In genomic region chr22:46612904-46613605, GRCh38 we compare ENCODE assay signal across 10 cellular contexts. TPM values are rescaled to one million over a fixed set of nuclear protein-coding genes. Genes with fewer than 3 reads are reported as not detected.
DNase-seq lines count a peak whose midpoint lies in the region; ATAC-seq, FAIRE-seq and TF ChIP-seq lines count a peak whose summit lies in the region.
"Had no signal": no experiment of that assay in that cellular context is flagged by ENCODE, and none has a peak within 500 bp of the region (broad histone marks: within the 10 kb centered on the region; RNA-seq: fewer than 3 reads in every experiment).

No MANE protein-coding gene starts in this region.

- peaks cover 26% of the 10 kb centered on the region for H3K4me1 Mint-ChIP-seq in activated naive CD8-positive, alpha-beta T cell (ENCODE audit: low read depth)
- H3K4me1 Mint-ChIP-seq in naive thymus-derived CD4-positive, alpha-beta T cell = peaks cover 22 to 35% (median 28%) of the 10 kb centered on the region in 7 donors

- H3K9me3 Mint-ChIP-seq in activated naive CD8-positive, alpha-beta T cell (ENCODE audit: low read depth) = no peaks in the 10 kb centered on the region
- H3K9me3 Mint-ChIP-seq in naive thymus-derived CD4-positive, alpha-beta T cell = no peaks in the 10 kb centered on the region

- H3K36me3 ChIP-seq in naive thymus-derived CD4-positive, alpha-beta T cell (ENCODE audit: control insufficient read depth in 2 of 3, insufficient read depth in 3 of 3, low read length in 3 of 3) = no peaks in the 10 kb centered on the region
- H3K36me3 ChIP-seq in aorta (ENCODE audit: control insufficient read depth in 1 of 2, insufficient read depth in 2 of 2, low read length in 1 of 2) = no peaks in the 10 kb centered on the region

- no peaks in the 10 kb centered on the region for H3K36me3 Mint-ChIP-seq in activated naive CD8-positive, alpha-beta T cell
- peaks cover 0 to 3% (median 0%) of the 10 kb centered on the region in 5 donors for H3K36me3 Mint-ChIP-seq in naive thymus-derived CD4-positive, alpha-beta T cell

- POLR2A ChIA-PET in naive thymus-derived CD4-positive, alpha-beta T cell (lab: Charles Lee) = interaction anchor here (1.0 kb wide), 1 partner anchor 149 kb away, joined by 3 read pairs; the partner anchor contains the start of gene TBC1D22A

- intact Hi-C loops in naive thymus-derived CD4-positive, alpha-beta T cell (cut with micrococcal nuclease) = loop anchor here in 1 of 2 donors (1.0 to 2.0 kb wide), 2 partner anchors 20 to 125 kb away; partner anchors contain the start of gene CERK
- intact Hi-C loops in aorta (cut with DNase I) = no loop called here

- no peaks in the 10 kb centered on the region for H3K27me3 Mint-ChIP-seq in activated naive CD8-positive, alpha-beta T cell
- H3K27me3 Mint-ChIP-seq in naive thymus-derived CD4-positive, alpha-beta T cell = no peaks in the 10 kb centered on the region

- FAIRE-seq in D721Med (lab: Jason Lieb, UNC) = no peak
- FAIRE-seq: islet of Langerhans had no signal

- peaks cover 23 to 24% of the 10 kb centered on the region in 2 donors for H3K4me1 ChIP-seq in naive thymus-derived CD4-positive, alpha-beta T cell (ENCODE audit: control insufficient read depth in 2 of 2, insufficient read depth in 2 of 2, low read length in 2 of 2)
- no peaks in the 10 kb centered on the region for H3K4me1 ChIP-seq in aorta (ENCODE audit: control insufficient read depth in 1 of 2, insufficient read depth in 2 of 2, low read length in 2 of 2)

- no peak for TF ChIP-seq CTCF in D721Med (IDR thresholded peaks at IDR 0.05; ENCODE audit: insufficient read depth, missing control alignments)

- peak; percentile 56 for ATAC-seq in naive thymus-derived CD4-positive, alpha-beta T cell
- ATAC-seq in aorta (ENCODE audit: low FRiP score) (peak; percentile 41), HG02588 (IDR thresholded peaks at IDR 0.05; ENCODE audit: unreplicated experiment) (no peak), HG02798 (IDR thresholded peaks at IDR 0.05; ENCODE audit: poor library complexity, unreplicated experiment) (no peak)

- peak overlapping the region; percentile 71 for H3K4me3 ChIP-seq in naive thymus-derived CD4-positive, alpha-beta T cell (ENCODE audit: low read length)
- H3K4me3 ChIP-seq in aorta (ENCODE audit: low read length in 2 of 2) = no peak overlapping the region

- H3K4me3 Mint-ChIP-seq in activated naive CD8-positive, alpha-beta T cell = peak overlapping the region; percentile 89
- peak overlapping the region; percentile 88 to 96 (median 92) for H3K4me3 Mint-ChIP-seq in naive thymus-derived CD4-positive, alpha-beta T cell

- WGBS in aorta, 2 donors = 81 to 82% methylated on average over 23 of the region's 23 CpGs

- DNase-seq in activated gamma-delta T cell treated with Interleukin-2 at 50 U/mL for 16 hours = peak; percentile 43
- DNase-seq in activated gamma-delta T cell (lab: John Stamatoyannopoulos, UW) = no peak
- DNase-seq in naive thymus-derived CD4-positive, alpha-beta T cell = peak in 8 of 9 donors; percentile 17 to 44 (median 34)
- DNase-seq in aorta = peak in 1 of 2 donors; percentile 58
- DNase-seq in D721Med (ENCODE audit: insufficient read length, low spot score) = no peak
- DNase-seq: NCI-H446 treated with DMSO at 0.1 percent for 48 hours had no signal

- H3K27ac ChIP-seq in naive thymus-derived CD4-positive, alpha-beta T cell (ENCODE audit: low read depth, low read length) = no peak overlapping the region
- H3K27ac ChIP-seq in aorta (ENCODE audit: low read depth in 1 of 2, low read length in 2 of 2) = no peak overlapping the region

- H3K27me3 ChIP-seq in naive thymus-derived CD4-positive, alpha-beta T cell (ENCODE audit: control insufficient read depth in 2 of 2, insufficient read depth in 2 of 2, low read length in 2 of 2) = no peaks in the 10 kb centered on the region
- no peaks in the 10 kb centered on the region for H3K27me3 ChIP-seq in aorta (ENCODE audit: control insufficient read depth in 1 of 2, insufficient read depth in 2 of 2, low read length in 1 of 2)

- peak overlapping the region; percentile 79 for H3K27ac Mint-ChIP-seq in activated naive CD8-positive, alpha-beta T cell
- peak overlapping the region; percentile 36 to 90 (median 81) for H3K27ac Mint-ChIP-seq in naive thymus-derived CD4-positive, alpha-beta T cell

- no peaks in the 10 kb centered on the region for H3K9me3 ChIP-seq in naive thymus-derived CD4-positive, alpha-beta T cell (ENCODE audit: control insufficient read depth in 2 of 3, low read length in 3 of 3)
- no peaks in the 10 kb centered on the region for H3K9me3 ChIP-seq in aorta (ENCODE audit: control insufficient read depth, low read length)

- CTCF ChIA-PET in naive thymus-derived CD4-positive, alpha-beta T cell (lab: Charles Lee) = interaction anchor here (0.8 to 1.3 kb wide), 3 partner anchors 14 to 190 kb away, joined by 3 to 4 read pairs (median 3); no protein-coding TSS in a partner anchor

RNA-seq across cellular contexts. Expression of gene GRAMD4, which starts 7.1 kb away (rescaled TPM):
- 10 to 100 TPM; 13.9 to 48.5 (median 15.6) TPM for total RNA-seq in naive thymus-derived CD4-positive, alpha-beta T cell
- polyA plus RNA-seq in naive thymus-derived CD4-positive, alpha-beta T cell = 1 to 10 TPM; 2.1 to 2.8 TPM
- total RNA-seq in aorta = 10 to 100 TPM; 15.6 to 37.1 TPM
- 1 to 10 TPM; 5.5 to 6.8 TPM for polyA plus RNA-seq in aorta

Comparison
In these comparisons a context has a peak if more than half of its experiments do, and no peak if none do; other contexts are left out.
1. DNase-seq: peak in activated gamma-delta T cell treated with Interleukin-2 at 50 U/mL for 16 hours (single experiment) and naive thymus-derived CD4-positive, alpha-beta T cell (8 of 9); none in activated gamma-delta T cell (single experiment) and D721Med (single experiment).
2. ATAC-seq: peak in naive thymus-derived CD4-positive, alpha-beta T cell (single experiment) and aorta (single experiment); none in HG02588 (single experiment) and HG02798 (single experiment).